ENCODE assay signal across 9 cellular contexts in genomic region chr12:53999596-54000104, GRCh38. TPM values are rescaled to one million over a fixed set of nuclear protein-coding genes. Genes with fewer than 3 reads are reported as not detected.
DNase-seq lines count a peak whose midpoint lies in the region; ATAC-seq, FAIRE-seq and TF ChIP-seq lines count a peak whose summit lies in the region.
"Had no signal": no experiment of that assay in that cellular context is flagged by ENCODE, and none has a peak within 500 bp of the region (broad histone marks: within the 10 kb centered on the region; RNA-seq: fewer than 3 reads in every experiment).

No MANE protein-coding gene starts in this region.

- POLR2A ChIA-PET in GM10248 (lab: Yijun Ruan, JAX) = no interaction called here

- no peak overlapping the region for H3K27ac ChIP-seq in pancreas
- no peak overlapping the region for H3K27ac ChIP-seq in spleen

- H3K9me3 Mint-ChIP-seq in central memory CD8-positive, alpha-beta T cell = no peaks in the 10 kb centered on the region

- CTCF ChIA-PET in GM10248 (lab: Yijun Ruan, JAX) = interaction anchor here (0.8 to 3.7 kb wide), 6 partner anchors 14 to 215 kb away, joined by 3 to 19 read pairs (median 5); partner anchors contain the start of genes HOXC10 and HOXC5

- TF ChIP-seq CTCF in pancreas (IDR thresholded peaks at IDR 0.05) (no peak), spleen (IDR thresholded peaks at IDR 0.05 in 8 of 11, conservative IDR thresholded peaks at IDR 0.05 in 3 of 11) (no peak), GM10248 (IDR thresholded peaks at IDR 0.05; ENCODE audit: control extremely low read depth, extremely low read depth, low read depth, missing control alignments) (no peak)

- 4% methylated on average over 34 of the region's 34 CpGs for WGBS in pancreas, 2 donors
- 4 to 7% (median 4%) methylated on average over 34 of the region's 34 CpGs for WGBS in spleen, 5 donors

- H3K4me1 Mint-ChIP-seq in central memory CD8-positive, alpha-beta T cell = peaks cover 31% of the 10 kb centered on the region

- H3K36me3 Mint-ChIP-seq in central memory CD8-positive, alpha-beta T cell (ENCODE audit: insufficient read depth) = peaks cover 13% of the 10 kb centered on the region

- peaks cover 100% of the 10 kb centered on the region for H3K27me3 Mint-ChIP-seq in central memory CD8-positive, alpha-beta T cell

- H3K36me3 ChIP-seq in pancreas (no peaks in the 10 kb centered on the region), spleen (no peaks in the 10 kb centered on the region)

- TF ChIP-seq POLR2A in spleen (IDR thresholded peaks at IDR 0.05) = no peak

- peaks cover 0 to 11% (median 7%) of the 10 kb centered on the region in 3 donors for H3K4me1 ChIP-seq in pancreas
- H3K4me1 ChIP-seq in spleen = peaks cover 18 to 48% (median 39%) of the 10 kb centered on the region in 6 donors

- H3K9me3 ChIP-seq in pancreas = no peaks in the 10 kb centered on the region
- H3K9me3 ChIP-seq in spleen = no peaks in the 10 kb centered on the region

- intact Hi-C loops in pancreas (cut with DNase I) (loop anchor here in 1 of 3 donors (10.0 kb wide), 1 partner anchor 195 kb away; no protein-coding TSS in a partner anchor), spleen (cut with DNase I; ENCODE audit: low total_unique reads) (loop anchor here (5.0 kb wide), 1 partner anchor 203 kb away; no protein-coding TSS in a partner anchor)

- H3K27ac Mint-ChIP-seq in central memory CD8-positive, alpha-beta T cell (ENCODE audit: low read depth) = no peak overlapping the region

- DNase-seq in DMS53 (lab: John Stamatoyannopoulos, UW) = peak; percentile 48
- no peak for DNase-seq in DMS53 treated with DMSO at 0.1 percent for 48 hours (lab: John Stamatoyannopoulos, UW; ENCODE audit: unreplicated experiment)
- DNase-seq in NCI-H1694 (lab: John Stamatoyannopoulos, UW) = peak; percentile 17
- no peak for DNase-seq in central memory CD8-positive, alpha-beta T cell (ENCODE audit: low spot score in 2 of 2)
- DNase-seq in pancreas = peak in 1 of 6 donors; percentile 18
- DNase-seq in spleen = no peak
- no peak for DNase-seq in GM10248 (ENCODE audit: extremely low spot score)

- H3K27me3 ChIP-seq in pancreas (peaks cover 0 to 78% (median 11%) of the 10 kb centered on the region in 4 donors), spleen (replicated peaks in 1 of 7) (peaks cover 18 to 100% (median 100%) of the 10 kb centered on the region in 7 donors)

- ATAC-seq in central memory CD8-positive, alpha-beta T cell (replicated peaks; ENCODE audit: extremely low read depth, poor library complexity, severe bottlenecking) = no peak
- ATAC-seq in pancreas (peak in 3 of 4 donors; percentile 17 to 62 (median 20)), HG03025 (IDR thresholded peaks at IDR 0.05; ENCODE audit: low FRiP score, unreplicated experiment) (no peak)

- H3K4me3 ChIP-seq in pancreas = peak overlapping the region in 3 of 4 donors; percentile 14 to 56 (median 35)
- H3K4me3 ChIP-seq in spleen = peak overlapping the region in 2 of 8 donors; percentile 25 to 53

- no peak for FAIRE-seq in pancreas (lab: Jason Lieb, UNC)
- FAIRE-seq: A204.1 had no signal

- H3K4me3 Mint-ChIP-seq in central memory CD8-positive, alpha-beta T cell = peak overlapping the region; percentile 61

RNA-seq across cellular contexts. Expression of gene HOXC9, which starts 0.3 kb away (rescaled TPM):
- total RNA-seq in pancreas = under 1 TPM in 1 of 6 donors, not detected in 5; 0.19 TPM
- under 1 TPM; 0.26 to 0.27 TPM for polyA plus RNA-seq in pancreas
- total RNA-seq in spleen = not detected
- polyA plus RNA-seq in spleen = under 1 TPM in 1 of 3 donors, not detected in 2; 0.05 TPM

RNA-seq across cellular contexts. Expression of gene HOXC8, which starts 9.1 kb away (rescaled TPM):
- total RNA-seq in pancreas = not detected
- polyA plus RNA-seq in pancreas = not detected
- not detected for total RNA-seq in spleen
- under 1 TPM in 2 of 3 donors, not detected in 1; 0.04 to 0.10 TPM for polyA plus RNA-seq in spleen

RNA-seq across cellular contexts. Expression of gene HOXC10, which starts 14.7 kb away (rescaled TPM):
- total RNA-seq in pancreas (under 1 TPM in 1 of 6 donors, not detected in 5; 0.08 TPM), spleen (not detected)
- polyA plus RNA-seq in pancreas (under 1 TPM in 1 of 2 donors, not detected in 1; 0.16 TPM), spleen (not detected)

RNA-seq across cellular contexts. Expression of gene HOTAIR, which starts 24.9 kb away (rescaled TPM):
- not detected for total RNA-seq in pancreas
- polyA plus RNA-seq in pancreas = not detected
- not detected for total RNA-seq in spleen
- polyA plus RNA-seq in spleen = not detected

RNA-seq across cellular contexts. Expression of gene HOXC11, which starts 26.7 kb away (rescaled TPM):
- total RNA-seq in pancreas (not detected), spleen (not detected)
- polyA plus RNA-seq in pancreas (not detected), spleen (not detected)

Comparison
In these comparisons a context has a peak if more than half of its experiments do, and no peak if none do; other contexts are left out.
1. DNase-seq: peak in DMS53 (single experiment) and NCI-H1694 (single experiment); none in DMS53 treated with DMSO at 0.1 percent for 48 hours (single experiment), central memory CD8-positive, alpha-beta T cell (0 of 2), spleen (single experiment) and GM10248 (single experiment).
2. ATAC-seq: peak in pancreas (3 of 4); none in central memory CD8-positive, alpha-beta T cell (single experiment) and HG03025 (single experiment).